Comparison of ENCODE assay signal across 1 cellular context in genomic region chr3:177071496-177072156, GRCh38.
TF ChIP-seq lines count a peak whose summit lies in the region.

No MANE protein-coding gene starts in this region.

TF ChIP-seq in GM23338, 12 proteins besides CTCF, POLR2A, EP300 and RAD21 (continued from another document):
- TF ChIP-seq REST (IDR thresholded peaks at IDR 0.05; ENCODE audit: unreplicated experiment) (no peak), ZNF331 (CRISPR knock-in tag; IDR thresholded peaks at IDR 0.05; ENCODE audit: low read depth) (no peak), STAT1 (IDR thresholded peaks at IDR 0.05; ENCODE audit: unreplicated experiment) (no peak)
TF ChIP-seq in GM23338: peak in this region for 0.
